In the genomic region with DNA sequence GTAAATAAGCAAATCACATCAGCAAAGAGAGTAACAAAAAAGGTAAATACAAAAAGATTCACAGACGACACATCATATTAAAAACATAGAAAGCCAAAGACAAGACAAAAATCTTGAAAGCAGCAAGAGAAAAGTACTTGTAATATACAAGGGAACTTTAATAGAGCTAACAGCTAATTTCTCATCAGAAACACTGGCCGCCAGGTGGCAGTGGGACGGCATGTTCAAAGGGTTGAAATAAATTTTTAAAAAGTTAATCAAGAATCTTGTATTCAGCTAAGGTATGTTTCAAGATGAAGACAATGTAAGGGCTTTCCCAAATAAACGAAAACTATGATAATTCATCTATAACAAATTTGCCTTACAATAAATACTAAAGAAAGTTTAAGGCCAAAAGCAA, we compare ENCODE assay signal across 9 cellular contexts.
DNase-seq lines count a peak whose midpoint lies in the region; ATAC-seq and TF ChIP-seq lines count a peak whose summit lies in the region.
"Had no signal": no experiment of that assay in that cellular context is flagged by ENCODE, and none has a peak within 500 bp of the region (broad histone marks: within the 10 kb centered on the region; RNA-seq: fewer than 3 reads in every experiment).

No MANE protein-coding gene starts in this region.

- H3K27me3 ChIP-seq in Panc1 (ENCODE audit: control insufficient read depth, insufficient read depth, low read length) = no peaks in the 10 kb centered on the region
- no peaks in the 10 kb centered on the region for H3K27me3 ChIP-seq in foreskin keratinocyte

- in situ Hi-C loops in Panc1 (cut with HindIII; ENCODE audit: low pct_unique_long_range_greater_than_20kb, low sequenced_read_pairs) = no loop called here

- H3K4me3 Mint-ChIP-seq in effector memory CD8-positive, alpha-beta T cell = no peak overlapping the region

- H3K36me3 Mint-ChIP-seq in effector memory CD8-positive, alpha-beta T cell (ENCODE audit: insufficient read depth) = no peaks in the 10 kb centered on the region

- peak; percentile 51 for TF ChIP-seq CTCF in AG09309 (IDR thresholded peaks at IDR 0.05; ENCODE audit: control insufficient read depth, insufficient read depth, low read depth, low read length, missing control alignments)
- TF ChIP-seq CTCF in GM12873 (IDR thresholded peaks at IDR 0.05; ENCODE audit: insufficient read depth, low read depth, low read length, missing control alignments) = peak; percentile 50
- TF ChIP-seq CTCF in Panc1 (IDR thresholded peaks at IDR 0.05) = peak; percentile 40; the same call in 1 of the 2 replicates
- TF ChIP-seq CTCF in foreskin keratinocyte (conservative IDR thresholded peaks at IDR 0.05) = peak; percentile 38

- H3K4me1 ChIP-seq in Panc1 (ENCODE audit: control insufficient read depth, insufficient read depth, low read length) (no peaks in the 10 kb centered on the region), foreskin keratinocyte (no peaks in the 10 kb centered on the region)

- CTCF ChIA-PET in Panc1 (lab: Charles Lee) = no interaction called here

- no peaks in the 10 kb centered on the region; the same call in 1 of the 2 replicates for H3K36me3 ChIP-seq in Panc1 (ENCODE audit: control insufficient read depth, insufficient read depth, low read length)

- POLR2A ChIA-PET in Panc1 (lab: Charles Lee) = no interaction called here

- no peak overlapping the region for H3K27ac Mint-ChIP-seq in effector memory CD8-positive, alpha-beta T cell

- DNase-seq in AG09309 (ENCODE audit: low read depth) (no peak), Panc1 (ENCODE audit: low read depth, low spot score) (no peak), foreskin keratinocyte (no peak), SIG-M5 treated with dmso at 0.1 percent for 504 hours (lab: John Stamatoyannopoulos, UW; ENCODE audit: unreplicated experiment) (no peak)
- no peak for DNase-seq in effector memory CD8-positive, alpha-beta T cell
- DNase-seq: activated T-cell treated with anti-CD3 and anti-CD28 coated beads for 4 hours had no signal

- no peaks in the 10 kb centered on the region for H3K9me3 ChIP-seq in Panc1 (ENCODE audit: control insufficient read depth, insufficient read depth, low read depth, low read length)

- peaks cover 0 to 2% of the 10 kb centered on the region in 2 donors for H3K9me3 Mint-ChIP-seq in effector memory CD8-positive, alpha-beta T cell

- BruUV-seq in Panc1 (replicated peaks; lab: Mats Ljungman, UMichigan) = no TSS peak

- H3K4me3 ChIP-seq in AG09309 (ENCODE audit: control insufficient read depth, low read depth, low read length) = no peak overlapping the region
- no peak overlapping the region for H3K4me3 ChIP-seq in Panc1 (ENCODE audit: low read depth in 2 of 2, low read length in 2 of 2)

- H3K27me3 Mint-ChIP-seq in effector memory CD8-positive, alpha-beta T cell = no peaks in the 10 kb centered on the region

- no peak overlapping the region for H3K27ac ChIP-seq in Panc1 (ENCODE audit: low read length)
- no peak overlapping the region for H3K27ac ChIP-seq in foreskin keratinocyte

- ATAC-seq in Panc1 = no peak
- no peak for ATAC-seq in foreskin keratinocyte
- ATAC-seq in HG02798 (IDR thresholded peaks at IDR 0.05; ENCODE audit: poor library complexity, unreplicated experiment) = no peak
- ATAC-seq in HG03432 (IDR thresholded peaks at IDR 0.05; ENCODE audit: unreplicated experiment) = no peak
- no peak for ATAC-seq in effector memory CD8-positive, alpha-beta T cell (replicated peaks)

- intact Hi-C loops in Panc1 (cut with micrococcal nuclease; ENCODE audit: unreplicated experiment) = loop anchor here (5.0 kb wide), 1 partner anchor 157 kb away; no protein-coding TSS in a partner anchor

- no peaks in the 10 kb centered on the region for H3K4me1 Mint-ChIP-seq in effector memory CD8-positive, alpha-beta T cell (ENCODE audit: low read depth in 2 of 2)
